8 cellular contexts compared by ENCODE assay signal in genomic region chr2:64141711-64142405, GRCh38. TPM values are rescaled to one million over a fixed set of nuclear protein-coding genes. Genes with fewer than 3 reads are reported as not detected.
DNase-seq lines count a peak whose midpoint lies in the region; ATAC-seq and TF ChIP-seq lines count a peak whose summit lies in the region.

No MANE protein-coding gene starts in this region.

- H3K36me3 ChIP-seq in H7 (replicated peaks; ENCODE audit: control insufficient read depth, insufficient read depth, low read length) (no peaks in the 10 kb centered on the region), hepatocyte (replicated peaks; ENCODE audit: insufficient read depth, low read depth) (no peaks in the 10 kb centered on the region)

- no peaks in the 10 kb centered on the region for H3K9me3 Mint-ChIP-seq in WTC11
- no peaks in the 10 kb centered on the region for H3K9me3 Mint-ChIP-seq in stimulated activated memory B cell treated with anti-CD40 and anti-IgM and Interleukin-4, amounts not matched to agents 10 μg/mL and 1 μg/mL and 100 μg/mL, for 72 hours

- peaks cover 68% of the 10 kb centered on the region for H3K79me2 ChIP-seq in hepatocyte

- peaks cover 31% of the 10 kb centered on the region for H4K20me1 ChIP-seq in hepatocyte (ENCODE audit: insufficient read depth, poor library complexity, severe bottlenecking)

- POLR2A ChIA-PET in WTC11 (lab: Charles Lee) = interaction anchor here (0.5 kb wide), 1 partner anchor 100 kb away, joined by 4 read pairs; no protein-coding TSS in a partner anchor

- H3K27me3 ChIP-seq in H7 (ENCODE audit: control insufficient read depth, insufficient read depth, low read length) (no peaks in the 10 kb centered on the region), hepatocyte (no peaks in the 10 kb centered on the region)

- H3K9me3 ChIP-seq in hepatocyte (ENCODE audit: low read depth) = no peaks in the 10 kb centered on the region

- H3K27ac Mint-ChIP-seq in WTC11 = peak overlapping the region; percentile 30
- H3K27ac Mint-ChIP-seq in stimulated activated memory B cell treated with anti-CD40 and anti-IgM and Interleukin-4, amounts not matched to agents 10 μg/mL and 1 μg/mL and 100 μg/mL, for 72 hours = peak overlapping the region; percentile 96

- ATAC-seq in WTC11 = no peak
- no peak for ATAC-seq in stimulated activated memory B cell treated with anti-CD40 and anti-IgM and Interleukin-4, amounts not matched to agents 10 μg/mL and 1 μg/mL and 100 μg/mL, for 72 hours
- no peak for ATAC-seq in HG03571 (IDR thresholded peaks at IDR 0.05; ENCODE audit: unreplicated experiment)
- no peak for ATAC-seq in GM18502 (IDR thresholded peaks at IDR 0.05; ENCODE audit: poor library complexity, unreplicated experiment)
- ATAC-seq in HG03095 (IDR thresholded peaks at IDR 0.05; ENCODE audit: unreplicated experiment) = no peak

- peak overlapping the region; percentile 94 for H3K27ac ChIP-seq in hepatocyte

- H3K9me2 ChIP-seq in hepatocyte (replicated peaks; ENCODE audit: insufficient read depth) = no peaks in the 10 kb centered on the region

- peaks cover 11% of the 10 kb centered on the region for H3K4me1 ChIP-seq in hepatocyte (ENCODE audit: insufficient read depth)

- TF ChIP-seq CTCF in WTC11 (IDR thresholded peaks at IDR 0.05) (no peak), hepatocyte (IDR thresholded peaks at IDR 0.05; ENCODE audit: poor library complexity) (no peak)

- CTCF ChIA-PET in WTC11 (lab: Charles Lee) = interaction anchor here (0.5 to 0.6 kb wide), 3 partner anchors 104 to 914 kb away, joined by 3 to 5 read pairs (median 4); no protein-coding TSS in a partner anchor

- H3K4me3 ChIP-seq in H7 (ENCODE audit: insufficient read depth, low read depth, low read length) (peak overlapping the region; percentile 98; the same call in 1 of the 2 replicates), hepatocyte (peak overlapping the region; percentile 74)

- H3K36me3 Mint-ChIP-seq in WTC11 = peaks cover 5% of the 10 kb centered on the region
- H3K36me3 Mint-ChIP-seq in stimulated activated memory B cell treated with anti-CD40 and anti-IgM and Interleukin-4, amounts not matched to agents 10 μg/mL and 1 μg/mL and 100 μg/mL, for 72 hours = peaks cover 15% of the 10 kb centered on the region

- WGBS in hepatocyte (ENCODE audit: low lambda C conversion rate, missing lambda C conversion rate) = 24% methylated on average over 2 of the region's 2 CpGs

- H3K27me3 Mint-ChIP-seq in WTC11 (ENCODE audit: low read depth) = no peaks in the 10 kb centered on the region
- no peaks in the 10 kb centered on the region for H3K27me3 Mint-ChIP-seq in stimulated activated memory B cell treated with anti-CD40 and anti-IgM and Interleukin-4, amounts not matched to agents 10 μg/mL and 1 μg/mL and 100 μg/mL, for 72 hours

- DNase-seq in H7 = no peak
- no peak for DNase-seq in WTC11 (ENCODE audit: low spot score)
- DNase-seq in hepatocyte (ENCODE audit: low spot score) = no peak
- DNase-seq in NCI-H2227 (lab: John Stamatoyannopoulos, UW; ENCODE audit: unreplicated experiment) = no peak

- H2AFZ ChIP-seq in hepatocyte = no peak overlapping the region

- peaks cover 50% of the 10 kb centered on the region for H3K4me1 Mint-ChIP-seq in WTC11
- H3K4me1 Mint-ChIP-seq in stimulated activated memory B cell treated with anti-CD40 and anti-IgM and Interleukin-4, amounts not matched to agents 10 μg/mL and 1 μg/mL and 100 μg/mL, for 72 hours = peaks cover 58% of the 10 kb centered on the region

- H3K4me3 Mint-ChIP-seq in WTC11 = peak overlapping the region; percentile 89
- peak overlapping the region; percentile 96 for H3K4me3 Mint-ChIP-seq in stimulated activated memory B cell treated with anti-CD40 and anti-IgM and Interleukin-4, amounts not matched to agents 10 μg/mL and 1 μg/mL and 100 μg/mL, for 72 hours

- H3K4me2 ChIP-seq in hepatocyte = peak overlapping the region; percentile 74

TF ChIP-seq in WTC11, 78 proteins besides CTCF, POLR2A, EP300 and RAD21:
- TF ChIP-seq NR2C2 (CRISPR knock-in tag; IDR thresholded peaks at IDR 0.05) (no peak), ZNF423 (CRISPR knock-in tag; IDR thresholded peaks at IDR 0.05) (no peak), ZBTB21 (CRISPR knock-in tag; IDR thresholded peaks at IDR 0.05; ENCODE audit: borderline replicate concordance) (no peak), ZNF512 (CRISPR knock-in tag; IDR thresholded peaks at IDR 0.05; ENCODE audit: borderline replicate concordance) (no peak), ZNF121 (CRISPR knock-in tag; IDR thresholded peaks at IDR 0.05) (no peak), E2F4 (CRISPR knock-in tag; IDR thresholded peaks at IDR 0.05; ENCODE audit: borderline replicate concordance, low read depth) (no peak), FOXK1 (CRISPR knock-in tag; IDR thresholded peaks at IDR 0.05) (no peak), CREB1 (CRISPR knock-in tag; IDR thresholded peaks at IDR 0.05) (no peak), SMAD4 (CRISPR knock-in tag; IDR thresholded peaks at IDR 0.05) (no peak), ZNF263 (CRISPR knock-in tag; IDR thresholded peaks at IDR 0.05; ENCODE audit: low read depth) (no peak), PREB (CRISPR knock-in tag; IDR thresholded peaks at IDR 0.05; ENCODE audit: borderline replicate concordance) (no peak)
- TF ChIP-seq, protein P1, sequence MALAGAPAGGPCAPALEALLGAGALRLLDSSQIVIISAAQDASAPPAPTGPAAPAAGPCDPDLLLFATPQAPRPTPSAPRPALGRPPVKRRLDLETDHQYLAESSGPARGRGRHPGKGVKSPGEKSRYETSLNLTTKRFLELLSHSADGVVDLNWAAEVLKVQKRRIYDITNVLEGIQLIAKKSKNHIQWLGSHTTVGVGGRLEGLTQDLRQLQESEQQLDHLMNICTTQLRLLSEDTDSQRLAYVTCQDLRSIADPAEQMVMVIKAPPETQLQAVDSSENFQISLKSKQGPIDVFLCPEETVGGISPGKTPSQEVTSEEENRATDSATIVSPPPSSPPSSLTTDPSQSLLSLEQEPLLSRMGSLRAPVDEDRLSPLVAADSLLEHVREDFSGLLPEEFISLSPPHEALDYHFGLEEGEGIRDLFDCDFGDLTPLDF (CRISPR knock-in tag; IDR thresholded peaks at IDR 0.05) = no peak
- TF ChIP-seq, protein P2, sequence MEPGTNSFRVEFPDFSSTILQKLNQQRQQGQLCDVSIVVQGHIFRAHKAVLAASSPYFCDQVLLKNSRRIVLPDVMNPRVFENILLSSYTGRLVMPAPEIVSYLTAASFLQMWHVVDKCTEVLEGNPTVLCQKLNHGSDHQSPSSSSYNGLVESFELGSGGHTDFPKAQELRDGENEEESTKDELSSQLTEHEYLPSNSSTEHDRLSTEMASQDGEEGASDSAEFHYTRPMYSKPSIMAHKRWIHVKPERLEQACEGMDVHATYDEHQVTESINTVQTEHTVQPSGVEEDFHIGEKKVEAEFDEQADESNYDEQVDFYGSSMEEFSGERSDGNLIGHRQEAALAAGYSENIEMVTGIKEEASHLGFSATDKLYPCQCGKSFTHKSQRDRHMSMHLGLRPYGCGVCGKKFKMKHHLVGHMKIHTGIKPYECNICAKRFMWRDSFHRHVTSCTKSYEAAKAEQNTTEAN (CRISPR knock-in tag; IDR thresholded peaks at IDR 0.05) = no peak
- TF ChIP-seq, protein P3, sequence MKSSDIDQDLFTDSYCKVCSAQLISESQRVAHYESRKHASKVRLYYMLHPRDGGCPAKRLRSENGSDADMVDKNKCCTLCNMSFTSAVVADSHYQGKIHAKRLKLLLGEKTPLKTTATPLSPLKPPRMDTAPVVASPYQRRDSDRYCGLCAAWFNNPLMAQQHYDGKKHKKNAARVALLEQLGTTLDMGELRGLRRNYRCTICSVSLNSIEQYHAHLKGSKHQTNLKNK (CRISPR knock-in tag; IDR thresholded peaks at IDR 0.05) = no peak

RNA-seq across cellular contexts. Expression of gene PELI1, which starts 2.4 kb away (rescaled TPM):
- 37.3 and 50.6 TPM in 2 replicates for total RNA-seq in H7 (2014; rRNA removed; shearing (Covaris generic))
- total RNA-seq in WTC11 (2021) (43.0 to 53.5 TPM (median 47.3 TPM) in 3 replicates), hepatocyte (60.0 and 62.9 TPM in 2 replicates)
- polyA plus RNA-seq in hepatocyte = 30.5 and 32.6 TPM in 2 replicates
